12 cellular contexts compared by ENCODE assay signal in genomic region chr11:47235163-47235562, GRCh38. TPM values are rescaled to one million over a fixed set of nuclear protein-coding genes. Genes with fewer than 3 reads are reported as not detected.
DNase-seq lines count a peak whose midpoint lies in the region; ATAC-seq and TF ChIP-seq lines count a peak whose summit lies in the region.
"Had no signal": no experiment of that assay in that cellular context is flagged by ENCODE, and none has a peak within 500 bp of the region (broad histone marks: within the 10 kb centered on the region; RNA-seq: fewer than 3 reads in every experiment).

No MANE protein-coding gene starts in this region.

- H3K27me3 ChIP-seq in mammary epithelial cell (ENCODE audit: insufficient read depth, low read length) (no peaks in the 10 kb centered on the region), fibroblast of lung (ENCODE audit: control insufficient read depth, insufficient read depth, low read length) (no peaks in the 10 kb centered on the region), subcutaneous abdominal adipose tissue (ENCODE audit: control insufficient read depth in 5 of 5, insufficient read depth in 4 of 5, low read length in 5 of 5) (no peaks in the 10 kb centered on the region), upper lobe of right lung (no peaks in the 10 kb centered on the region)
- H3K27me3 ChIP-seq: heart right ventricle, neutrophil had no signal

- H3K9ac ChIP-seq in mammary epithelial cell (ENCODE audit: insufficient read depth, low read length) = no peak overlapping the region
- H3K9ac ChIP-seq in fibroblast of lung (ENCODE audit: insufficient read depth, low read length) = no peak overlapping the region
- H3K9ac ChIP-seq in subcutaneous abdominal adipose tissue (ENCODE audit: low read length in 5 of 5) = no peak overlapping the region

- POLR2A ChIA-PET in MCF 10A (lab: Yijun Ruan, JAX) = interaction anchor here (0.6 to 5.0 kb wide), 8 partner anchors 12 to 344 kb away, joined by 3 to 32 read pairs (median 4); partner anchors contain the start of genes ACP2 and DDB2
- POLR2A ChIA-PET in activated CD8-positive, alpha-beta T cell treated with anti-CD3 and anti-CD28 coated beads, Interleukin-2, amount 10 ng/mL, durations not matched to agents 7 days and 5 days (lab: Charles Lee) = interaction anchor here (1.0 to 3.7 kb wide), 5 partner anchors 11 to 22 kb away, joined by 3 to 34 read pairs (median 7); partner anchors contain the start of genes ACP2, DDB2 and NR1H3

- BruUV-seq in MCF 10A (replicated peaks; lab: Mats Ljungman, UMichigan) (no TSS peak), mammary epithelial cell (replicated peaks; lab: Mats Ljungman, UMichigan) (no TSS peak)

- H3K4me3 ChIP-seq in mammary epithelial cell (replicated peaks in 1 of 3; ENCODE audit: insufficient read depth in 1 of 3, low read depth in 2 of 3, low read length in 3 of 3) (no peak overlapping the region), fibroblast of lung (replicated peaks in 1 of 4; ENCODE audit: control extremely low read depth in 1 of 4, insufficient read depth in 1 of 4, low read depth in 3 of 4, low read length in 4 of 4) (no peak overlapping the region), subcutaneous abdominal adipose tissue (ENCODE audit: low read depth in 1 of 5, low read length in 5 of 5) (no peak overlapping the region), upper lobe of right lung (no peak overlapping the region)

- CTCF ChIA-PET in MCF 10A (lab: Yijun Ruan, JAX) = interaction anchor here (0.6 to 2.4 kb wide), 5 partner anchors 12 to 54 kb away, joined by 3 to 7 read pairs (median 4); partner anchors contain the start of genes ACP2 and DDB2
- CTCF ChIA-PET in mammary epithelial cell (lab: Charles Lee; ENCODE audit: low non-redundant PET) = no interaction called here
- CTCF ChIA-PET in activated CD8-positive, alpha-beta T cell treated with anti-CD3 and anti-CD28 coated beads, Interleukin-2, amount 10 ng/mL, durations not matched to agents 7 days and 5 days (lab: Charles Lee) = interaction anchor here (0.9 to 3.7 kb wide), 6 partner anchors 13 to 139 kb away, joined by 3 to 27 read pairs (median 9); partner anchors contain the start of genes ACP2 and DDB2

- H2AFZ ChIP-seq in mammary epithelial cell (ENCODE audit: low read depth, low read length) (no peak overlapping the region), fibroblast of lung (ENCODE audit: low read length) (no peak overlapping the region)

- DNase-seq in MCF 10A (ENCODE audit: unreplicated experiment) (no peak), mammary epithelial cell (no peak), fibroblast of lung (ENCODE audit: low read depth in 2 of 2) (no peak), upper lobe of right lung (no peak)
- no peak for DNase-seq in activated CD8-positive, alpha-beta T cell treated with anti-CD3 and anti-CD28 coated beads, Interleukin-2, amount 10 ng/mL, durations not matched to agents 7 days and 5 days
- DNase-seq: KG1, NCI-H1930 had no signal

- H3K9me3 Mint-ChIP-seq in MCF 10A (ENCODE audit: unreplicated experiment) = no peaks in the 10 kb centered on the region
- H3K9me3 Mint-ChIP-seq in activated CD8-positive, alpha-beta T cell treated with anti-CD3 and anti-CD28 coated beads, Interleukin-2, amount 10 ng/mL, durations not matched to agents 7 days and 5 days (ENCODE audit: insufficient read depth) = no peaks in the 10 kb centered on the region

- H3K27ac Mint-ChIP-seq in MCF 10A (ENCODE audit: low read depth, unreplicated experiment) = peak overlapping the region; percentile 72
- peak overlapping the region; percentile 73 for H3K27ac Mint-ChIP-seq in activated CD8-positive, alpha-beta T cell treated with anti-CD3 and anti-CD28 coated beads, Interleukin-2, amount 10 ng/mL, durations not matched to agents 7 days and 5 days

- TF ChIP-seq CTCF in MCF 10A (IDR thresholded peaks at IDR 0.05; ENCODE audit: unreplicated experiment) = no peak
- TF ChIP-seq CTCF in mammary epithelial cell (conservative IDR thresholded peaks at IDR 0.05 in 1 of 2, IDR thresholded peaks at IDR 0.05 in 1 of 2; ENCODE audit: extremely low read depth in 1 of 2, insufficient read depth in 1 of 2, low read depth in 1 of 2, low read length in 2 of 2) = no peak
- TF ChIP-seq CTCF in fibroblast of lung (conservative IDR thresholded peaks at IDR 0.05 in 1 of 2, IDR thresholded peaks at IDR 0.05 in 1 of 2; ENCODE audit: low read depth in 1 of 2, low read length in 2 of 2) = no peak
- TF ChIP-seq CTCF in upper lobe of right lung (IDR thresholded peaks at IDR 0.05) = no peak

- H3K4me2 ChIP-seq in mammary epithelial cell (ENCODE audit: insufficient read depth, low read depth, low read length) (no peak overlapping the region), fibroblast of lung (ENCODE audit: extremely low read depth, insufficient read depth, low read length) (peak overlapping the region; percentile 3)

- H3K4me1 Mint-ChIP-seq in MCF 10A (ENCODE audit: insufficient read depth, unreplicated experiment) = peaks cover 11% of the 10 kb centered on the region
- H3K4me1 Mint-ChIP-seq in activated CD8-positive, alpha-beta T cell treated with anti-CD3 and anti-CD28 coated beads, Interleukin-2, amount 10 ng/mL, durations not matched to agents 7 days and 5 days (ENCODE audit: low read depth) = peaks cover 24% of the 10 kb centered on the region

- dilution Hi-C loops in mammary epithelial cell (cut with HindIII; ENCODE audit: low sequenced_read_pairs) = no loop called here

- H3K36me3 ChIP-seq in mammary epithelial cell (ENCODE audit: insufficient read depth, low read length) (peaks cover 34% of the 10 kb centered on the region), fibroblast of lung (ENCODE audit: control insufficient read depth, insufficient read depth, low read length) (peaks cover 23% of the 10 kb centered on the region), subcutaneous abdominal adipose tissue (ENCODE audit: control insufficient read depth in 5 of 5, insufficient read depth in 5 of 5, low read length in 5 of 5) (peaks cover 0 to 30% (median 17%) of the 10 kb centered on the region in 5 donors), upper lobe of right lung (peaks cover 52% of the 10 kb centered on the region)

- H3K4me1 ChIP-seq in mammary epithelial cell (ENCODE audit: insufficient read depth, low read length) (peaks cover 19% of the 10 kb centered on the region), fibroblast of lung (ENCODE audit: control insufficient read depth, extremely low read depth, insufficient read depth, low read length) (peaks cover 9% of the 10 kb centered on the region), subcutaneous abdominal adipose tissue (ENCODE audit: control insufficient read depth in 5 of 5, insufficient read depth in 5 of 5, low read length in 5 of 5) (peaks cover 5 to 29% (median 24%) of the 10 kb centered on the region in 5 donors), upper lobe of right lung (no peaks in the 10 kb centered on the region)

- H3K9me3 ChIP-seq in mammary epithelial cell (replicated peaks; ENCODE audit: insufficient read depth, low read length) (no peaks in the 10 kb centered on the region), fibroblast of lung (ENCODE audit: control insufficient read depth, insufficient read depth, low read depth, low read length) (no peaks in the 10 kb centered on the region), subcutaneous abdominal adipose tissue (ENCODE audit: control insufficient read depth in 5 of 5, low read length in 5 of 5) (no peaks in the 10 kb centered on the region), upper lobe of right lung (no peaks in the 10 kb centered on the region)
- H3K9me3 ChIP-seq: heart right ventricle, neutrophil had no signal

- WGBS in mammary epithelial cell (ENCODE audit: low coverage, missing lambda C conversion rate) = 97% methylated on average over 6 of the region's 12 CpGs

- H3K27me3 Mint-ChIP-seq in MCF 10A (ENCODE audit: insufficient read depth, unreplicated experiment) = no peaks in the 10 kb centered on the region
- H3K27me3 Mint-ChIP-seq in activated CD8-positive, alpha-beta T cell treated with anti-CD3 and anti-CD28 coated beads, Interleukin-2, amount 10 ng/mL, durations not matched to agents 7 days and 5 days (ENCODE audit: low read depth) = no peaks in the 10 kb centered on the region

- H3K27ac ChIP-seq in mammary epithelial cell (ENCODE audit: insufficient read depth, low read depth, low read length) (no peak overlapping the region), fibroblast of lung (ENCODE audit: insufficient read depth, low read length) (peak overlapping the region; percentile 36), subcutaneous abdominal adipose tissue (ENCODE audit: low read depth, low read length) (peak overlapping the region; percentile 82), upper lobe of right lung (no peak overlapping the region)
- H3K27ac ChIP-seq: neutrophil had no signal

- ATAC-seq in activated CD8-positive, alpha-beta T cell treated with anti-CD3 and anti-CD28 coated beads, Interleukin-2, amount 10 ng/mL, durations not matched to agents 7 days and 5 days = no peak
- ATAC-seq in upper lobe of right lung (no peak), GM21381 (IDR thresholded peaks at IDR 0.05; ENCODE audit: unreplicated experiment) (no peak), GM21825 (IDR thresholded peaks at IDR 0.05; ENCODE audit: unreplicated experiment) (no peak)

- no peak overlapping the region for H3K4me3 Mint-ChIP-seq in MCF 10A (ENCODE audit: unreplicated experiment)
- H3K4me3 Mint-ChIP-seq in activated CD8-positive, alpha-beta T cell treated with anti-CD3 and anti-CD28 coated beads, Interleukin-2, amount 10 ng/mL, durations not matched to agents 7 days and 5 days = no peak overlapping the region

- intact Hi-C loops in MCF 10A (cut with micrococcal nuclease) (no loop called here), mammary epithelial cell (cut with micrococcal nuclease) (loop anchor here (2.0 kb wide), 1 partner anchor 20 kb away; the partner anchor contains the start of gene DDB2), upper lobe of right lung (cut with DNase I) (no loop called here)

- H3K79me2 ChIP-seq in mammary epithelial cell (ENCODE audit: insufficient read depth, low read length) (peaks cover 3% of the 10 kb centered on the region), fibroblast of lung (ENCODE audit: control insufficient read depth, insufficient read depth, low read length) (no peaks in the 10 kb centered on the region)

- in situ Hi-C loops in mammary epithelial cell (cut with MboI; ENCODE audit: low sequenced_read_pairs in 2 of 2) = no loop called here

- no peaks in the 10 kb centered on the region for H4K20me1 ChIP-seq in mammary epithelial cell (ENCODE audit: insufficient read depth, low read length)
- H4K20me1 ChIP-seq in fibroblast of lung (ENCODE audit: control insufficient read depth, extremely low read depth, insufficient read depth, low read length) = no peaks in the 10 kb centered on the region

- peaks cover 94% of the 10 kb centered on the region for H3K36me3 Mint-ChIP-seq in MCF 10A (ENCODE audit: insufficient read depth, unreplicated experiment)
- H3K36me3 Mint-ChIP-seq in activated CD8-positive, alpha-beta T cell treated with anti-CD3 and anti-CD28 coated beads, Interleukin-2, amount 10 ng/mL, durations not matched to agents 7 days and 5 days (ENCODE audit: low read depth) = peaks cover 68% of the 10 kb centered on the region

RNA-seq across cellular contexts. Expression of gene ACP2, which starts 13.5 kb away (rescaled TPM):
- total RNA-seq in MCF 10A (2022) (18.7 and 23.7 TPM in 2 replicates), mammary epithelial cell (10 to 100 TPM; 24.0 to 34.2 TPM), fibroblast of lung (16.2 and 23.9 TPM in 2 replicates), upper lobe of right lung (31.6 TPM)
- polyA plus RNA-seq in mammary epithelial cell (17.6 TPM), fibroblast of lung (18.9 and 25.6 TPM in 2 replicates)
- polyA minus RNA-seq in mammary epithelial cell (41.6 TPM), fibroblast of lung (ENCODE audit: low replicate concordance) (87.1 and 94.1 TPM in 2 replicates)
- 10 to 100 TPM; 26.7 to 27.5 TPM for total RNA-seq in activated CD8-positive, alpha-beta T cell treated with anti-CD3 and anti-CD28 coated beads, Interleukin-2, amount 10 ng/mL, durations not matched to agents 7 days and 5 days
- polyA plus RNA-seq in fibroblast of lung (2012) = 26.8 and 33.2 TPM in 2 replicates

RNA-seq across cellular contexts. Expression of gene DDB2, which starts 20.4 kb away (rescaled TPM):
- total RNA-seq in MCF 10A (2022) (62.8 and 78.3 TPM in 2 replicates), mammary epithelial cell (100 to 1,000 TPM in 1 of 2 donors, 10 to 100 TPM in 1; 43.0 to 101 TPM), fibroblast of lung (53.4 and 70.0 TPM in 2 replicates), upper lobe of right lung (49.6 TPM)
- polyA plus RNA-seq in mammary epithelial cell (94.6 TPM), fibroblast of lung (21.2 and 45.4 TPM in 2 replicates)
- polyA minus RNA-seq in mammary epithelial cell (71.6 TPM), fibroblast of lung (ENCODE audit: low replicate concordance) (8.8 and 32.4 TPM in 2 replicates)
- total RNA-seq in activated CD8-positive, alpha-beta T cell treated with anti-CD3 and anti-CD28 coated beads, Interleukin-2, amount 10 ng/mL, durations not matched to agents 7 days and 5 days = 100 to 1,000 TPM; 164 to 171 TPM
- polyA plus RNA-seq in fibroblast of lung (2012) = 20.2 and 43.1 TPM in 2 replicates

RNA-seq across cellular contexts. Expression of gene NR1H3, which starts 22.6 kb away (rescaled TPM):
- total RNA-seq in MCF 10A (2022) = 17.8 and 20.0 TPM in 2 replicates
- total RNA-seq in mammary epithelial cell = 1 to 10 TPM; 4.5 to 5.5 TPM
- polyA plus RNA-seq in mammary epithelial cell = 6.7 TPM
- polyA minus RNA-seq in mammary epithelial cell = 26.6 TPM
- 10 to 100 TPM; 11.7 to 12.6 TPM for total RNA-seq in activated CD8-positive, alpha-beta T cell treated with anti-CD3 and anti-CD28 coated beads, Interleukin-2, amount 10 ng/mL, durations not matched to agents 7 days and 5 days
- 55.5 and 56.3 TPM in 2 replicates for total RNA-seq in fibroblast of lung
- polyA plus RNA-seq in fibroblast of lung = 16.9 and 21.3 TPM in 2 replicates
- polyA plus RNA-seq in fibroblast of lung (2012) = 22.8 and 29.0 TPM in 2 replicates
- 34.5 and 95.8 TPM in 2 replicates for polyA minus RNA-seq in fibroblast of lung (ENCODE audit: low replicate concordance)
- total RNA-seq in upper lobe of right lung = 44.1 TPM

RNA-seq across cellular contexts. Expression of gene MADD, which starts 34.8 kb away (rescaled TPM):
- total RNA-seq in MCF 10A (2022) (23.4 and 24.8 TPM in 2 replicates), mammary epithelial cell (10 to 100 TPM; 23.0 to 23.4 TPM), fibroblast of lung (11.8 and 15.4 TPM in 2 replicates), upper lobe of right lung (50.1 TPM)
- polyA plus RNA-seq in mammary epithelial cell (8.2 TPM), fibroblast of lung (7.0 and 9.1 TPM in 2 replicates)
- polyA minus RNA-seq in mammary epithelial cell (50.1 TPM), fibroblast of lung (ENCODE audit: low replicate concordance) (144 and 301 TPM in 2 replicates)
- total RNA-seq in activated CD8-positive, alpha-beta T cell treated with anti-CD3 and anti-CD28 coated beads, Interleukin-2, amount 10 ng/mL, durations not matched to agents 7 days and 5 days = 10 to 100 TPM; 96.3 to 98.4 TPM
- polyA plus RNA-seq in fibroblast of lung (2012) = 13.4 and 14.1 TPM in 2 replicates

RNA-seq across cellular contexts. Expression of gene PACSIN3, which starts 48.9 kb away (rescaled TPM):
- 58.7 and 67.0 TPM in 2 replicates for total RNA-seq in MCF 10A (2022)
- 10 to 100 TPM; 20.7 to 53.4 TPM for total RNA-seq in mammary epithelial cell
- 39.5 TPM for polyA plus RNA-seq in mammary epithelial cell
- polyA minus RNA-seq in mammary epithelial cell = 32.1 TPM
- total RNA-seq in activated CD8-positive, alpha-beta T cell treated with anti-CD3 and anti-CD28 coated beads, Interleukin-2, amount 10 ng/mL, durations not matched to agents 7 days and 5 days = 1 to 10 TPM; 2.0 to 2.1 TPM
- 19.8 and 20.0 TPM in 2 replicates for total RNA-seq in fibroblast of lung
- 7.0 and 10.8 TPM in 2 replicates for polyA plus RNA-seq in fibroblast of lung
- 14.2 and 18.4 TPM in 2 replicates for polyA plus RNA-seq in fibroblast of lung (2012)
- polyA minus RNA-seq in fibroblast of lung (ENCODE audit: low replicate concordance) = 6.6 and 16.7 TPM in 2 replicates
- total RNA-seq in upper lobe of right lung = 36.9 TPM

Comparison
In these comparisons a context has a peak if more than half of its experiments do, and no peak if none do; other contexts are left out.
1. H3K27ac ChIP-seq: peak in fibroblast of lung (single experiment) and subcutaneous abdominal adipose tissue (single experiment); none in mammary epithelial cell (single experiment) and upper lobe of right lung (single experiment).